2 cellular contexts compared by ENCODE assay signal in the genomic region with DNA sequence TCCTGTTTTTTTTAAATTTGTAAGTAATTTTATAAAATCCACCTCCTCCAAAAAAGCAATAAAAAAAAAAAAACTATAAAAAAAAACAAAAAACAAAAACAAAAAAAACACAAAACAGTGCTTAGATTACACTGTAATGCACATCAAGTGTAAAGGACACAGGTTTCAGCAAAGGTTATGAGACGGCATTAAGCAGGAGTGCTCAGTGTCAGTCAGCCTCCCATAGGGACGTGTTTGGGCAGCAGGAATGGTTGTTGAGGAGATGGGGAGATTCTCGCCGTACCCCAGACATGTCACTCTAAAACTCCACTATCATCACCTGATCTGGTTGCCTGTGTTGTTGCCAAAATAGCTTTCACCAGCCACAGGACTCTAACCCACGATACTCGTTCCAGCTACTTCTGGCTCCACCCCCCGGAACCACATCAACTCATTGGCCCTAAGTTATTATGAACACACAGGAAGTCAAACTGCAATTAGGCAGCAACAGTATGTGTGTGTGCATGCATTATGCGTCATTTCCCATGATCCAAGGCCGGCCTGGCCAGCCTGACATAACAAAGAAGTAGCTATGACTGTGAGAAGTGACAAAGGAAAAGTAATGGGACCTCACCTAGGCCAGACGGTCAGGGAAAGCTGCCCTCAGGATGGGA.
TF ChIP-seq lines count a peak whose summit lies in the region.

No MANE protein-coding gene starts in this region.

TF ChIP-seq in HepG2, 621 proteins besides CTCF, POLR2A, EP300 and RAD21:
- 0 out of 2 replicates have a peak, but pooled peaks have one; percentile 24 for TF ChIP-seq ZNF441 (CRISPR knock-in tag; IDR thresholded peaks at IDR 0.05; ENCODE audit: borderline replicate concordance)
- TF ChIP-seq GABPB1 (CRISPR knock-in tag; IDR thresholded peaks at IDR 0.05): peak; percentile 34; the same call in 1 of the 2 replicates
- peak; percentile 90 for TF ChIP-seq ZBTB21 (CRISPR knock-in tag; IDR thresholded peaks at IDR 0.05)
- no peak for TF ChIP-seq ARNTL (CRISPR knock-in tag; IDR thresholded peaks at IDR 0.05)
- TF ChIP-seq RBFOX2 (IDR thresholded peaks at IDR 0.05; ENCODE audit: low read depth, low read length): no peak
- TF ChIP-seq MAFK (conservative IDR thresholded peaks at IDR 0.05 in 1 of 2, IDR thresholded peaks at IDR 0.05 in 1 of 2; ENCODE audit: low read length in 2 of 2): no peak
- TF ChIP-seq CREB1 (IDR thresholded peaks at IDR 0.05): 0 out of 2 replicates have a peak, but pooled peaks have one; percentile 41
- no peak; the same call in 1 of the 2 replicates for TF ChIP-seq CREB1 (CRISPR knock-in tag; IDR thresholded peaks at IDR 0.05)
- TF ChIP-seq ZNF772 (CRISPR knock-in tag; IDR thresholded peaks at IDR 0.05): no peak
- TF ChIP-seq POLR2AphosphoS2 (IDR thresholded peaks at IDR 0.05; ENCODE audit: low read depth, low read length): no peak
- TF ChIP-seq NR2F1 (CRISPR knock-in tag; IDR thresholded peaks at IDR 0.05): no peak
- TF ChIP-seq FOXK1 (CRISPR knock-in tag; IDR thresholded peaks at IDR 0.05; ENCODE audit: borderline replicate concordance, low read depth): no peak
- TF ChIP-seq ELF3 (CRISPR knock-in tag; IDR thresholded peaks at IDR 0.05): no peak

TF ChIP-seq in endothelial cell of umbilical vein, 7 proteins besides CTCF, POLR2A, EP300 and RAD21:
- TF ChIP-seq, protein P1, sequence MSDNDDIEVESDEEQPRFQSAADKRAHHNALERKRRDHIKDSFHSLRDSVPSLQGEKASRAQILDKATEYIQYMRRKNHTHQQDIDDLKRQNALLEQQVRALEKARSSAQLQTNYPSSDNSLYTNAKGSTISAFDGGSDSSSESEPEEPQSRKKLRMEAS (IDR thresholded peaks at IDR 0.05; ENCODE audit: insufficient read depth, insufficient read length): no peak
- TF ChIP-seq POLR2AphosphoS5 (IDR thresholded peaks at IDR 0.05; ENCODE audit: insufficient read depth, low read depth, low read length) (no peak), FOS (IDR thresholded peaks at IDR 0.05; ENCODE audit: borderline replicate concordance, insufficient read depth, low read length) (no peak), EZH2 (IDR thresholded peaks at IDR 0.05; ENCODE audit: borderline replicate concordance, low read depth, low read length, severe bottlenecking) (no peak), MYC (IDR thresholded peaks at IDR 0.05; ENCODE audit: low read depth, low read length) (no peak), GATA2 (IDR thresholded peaks at IDR 0.05; ENCODE audit: insufficient read depth, insufficient read length, low read depth, low read length) (no peak), JUN (IDR thresholded peaks at IDR 0.05; ENCODE audit: borderline replicate concordance, insufficient read depth, insufficient read length, low read depth) (no peak)
